In the genomic region with DNA sequence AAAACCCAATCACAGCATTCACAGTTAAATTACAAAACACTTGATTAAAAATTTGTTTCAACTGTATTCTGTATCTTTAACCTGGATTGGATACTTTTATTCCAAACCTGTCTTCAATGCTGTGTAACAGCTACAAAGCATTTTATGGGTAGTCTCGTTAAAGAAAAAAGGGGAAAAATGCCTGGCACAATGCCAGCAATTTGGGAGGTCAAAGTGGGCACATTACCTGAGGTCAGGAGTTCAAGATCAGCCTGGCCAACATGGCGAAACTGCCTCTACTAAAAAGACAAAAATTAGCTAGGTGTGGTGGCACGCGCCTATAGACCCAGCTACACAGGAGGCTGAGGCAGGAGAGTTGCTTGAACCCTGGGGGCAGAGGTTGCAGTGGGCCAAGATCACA, we compare ENCODE assay signal across 2 cellular contexts.
TF ChIP-seq lines count a peak whose summit lies in the region.

No MANE protein-coding gene starts in this region.

TF ChIP-seq in HepG2, 621 proteins besides CTCF, POLR2A, EP300 and RAD21:
- TF ChIP-seq PLRG1 (conservative IDR thresholded peaks at IDR 0.05) (no peak), CENPBD1 (CRISPR knock-in tag; IDR thresholded peaks at IDR 0.05; ENCODE audit: borderline replicate concordance, low read depth) (no peak), ZNF10 (CRISPR knock-in tag; IDR thresholded peaks at IDR 0.05; ENCODE audit: borderline replicate concordance, low read depth) (no peak), LCORL (IDR thresholded peaks at IDR 0.05) (peak; percentile 99), LCORL (CRISPR knock-in tag; IDR thresholded peaks at IDR 0.05) (no peak)

TF ChIP-seq in SK-N-SH treated with all-trans-retinoic acid at 6 μM for 48 hours, 23 proteins besides CTCF, POLR2A, EP300 and RAD21:
- TF ChIP-seq CSDC2 (CRISPR knock-in tag; IDR thresholded peaks at IDR 0.05) (no peak), SNAI2 (CRISPR knock-in tag; IDR thresholded peaks at IDR 0.05) (no peak)
TF ChIP-seq in SK-N-SH treated with all-trans-retinoic acid at 6 μM for 48 hours: peak in this region for 0.
